1 cellular context compared by ENCODE assay signal in genomic region chr2:10424916-10425505, GRCh38.
A peak's percentile ranks its signal among the peaks of the same experiment; 100 is the strongest.
TF ChIP-seq lines count a peak whose summit lies in the region.

No MANE protein-coding gene starts in this region.

TF ChIP-seq in HepG2, 621 proteins besides CTCF, POLR2A, EP300 and RAD21:
- no peak for TF ChIP-seq CHCHD3 (CRISPR knock-in tag; IDR thresholded peaks at IDR 0.05)
- 0 out of 2 replicates have a peak, but pooled peaks have one; percentile 41 for TF ChIP-seq NFIB (CRISPR knock-in tag; IDR thresholded peaks at IDR 0.05; ENCODE audit: borderline replicate concordance)
